Comparison of ENCODE assay signal across 9 cellular contexts in genomic region chrX:374566-374965, GRCh38. TPM values are rescaled to one million over a fixed set of nuclear protein-coding genes. Genes with fewer than 3 reads are reported as not detected.
DNase-seq lines count a peak whose midpoint lies in the region; ATAC-seq, FAIRE-seq and TF ChIP-seq lines count a peak whose summit lies in the region.
"Had no signal": no experiment of that assay in that cellular context is flagged by ENCODE, and none has a peak within 500 bp of the region (broad histone marks: within the 10 kb centered on the region; RNA-seq: fewer than 3 reads in every experiment).

No MANE protein-coding gene starts in this region.

- H4K20me1 ChIP-seq in GM23248 (ENCODE audit: insufficient read depth), result no peaks in the 10 kb centered on the region

- H3K9me3 Mint-ChIP-seq in brain (peaks cover 0 to 7% (median 0%) of the 10 kb centered on the region in 5 experiments), memory B cell (no peaks in the 10 kb centered on the region)

- 0 out of 2 replicates have a peak overlapping the region, but pooled peaks have one; percentile 42 for H2AFZ ChIP-seq in GM23248

- no peaks in the 10 kb centered on the region; the same call in 1 of the 2 replicates for H3K27me3 ChIP-seq in GM23248 (replicated peaks; ENCODE audit: insufficient read depth)

- no peak for TF ChIP-seq EP300 in A549 (IDR thresholded peaks at IDR 0.05)

- DNase-seq in A549 (ENCODE audit: low read depth in 1 of 2, low spot score in 1 of 2) (no peak), GM23248 (peak; percentile 56), memory B cell (ENCODE audit: low spot score in 2 of 2) (no peak), NCI-H1417 treated with DMSO at 0.1 percent for 48 hours (lab: John Stamatoyannopoulos, UW) (no peak), posterior vena cava (ENCODE audit: low spot score) (no peak), H54 (ENCODE audit: insufficient read length, low spot score) (no peak)
- DNase-seq: nucleus accumbens had no signal

- H3K27ac Mint-ChIP-seq in brain (peak overlapping the region in 2 of 5 experiments; percentile 32 to 38), memory B cell (no peak overlapping the region)

- intact Hi-C loops in posterior vena cava (cut with DNase I), result no loop called here

- H3K36me3 Mint-ChIP-seq in brain (peaks cover 8% of the 10 kb centered on the region), memory B cell (peaks cover 8% of the 10 kb centered on the region)

- no peak overlapping the region for H3K9ac ChIP-seq in GM23248

- 55% methylated on average over 24 of the region's 24 CpGs for WGBS in A549 (ENCODE audit: missing lambda C conversion rate)
- WGBS in GM23248 (ENCODE audit: low coverage in 1 of 2, low lambda C conversion rate in 2 of 2, missing lambda C conversion rate in 2 of 2), 2 experiments, result 6 to 9% methylated on average over 24 of the region's 24 CpGs

- no peak for FAIRE-seq in A549 (lab: Jason Lieb, UNC)
- FAIRE-seq in H54 (lab: Jason Lieb, UNC), result no peak

- H3K4me3 Mint-ChIP-seq in brain, result peak overlapping the region; percentile 79 to 89 (median 84)
- H3K4me3 Mint-ChIP-seq in memory B cell, result peak overlapping the region; percentile 71

- H3K9me3 ChIP-seq in A549 (no peaks in the 10 kb centered on the region), GM23248 (ENCODE audit: low read depth) (no peaks in the 10 kb centered on the region)

- H3K9me2 ChIP-seq in GM23248 (ENCODE audit: insufficient read depth), result no peaks in the 10 kb centered on the region

- ATAC-seq in A549, result peak in 1 of 2 experiments; percentile 9; a peak in 1 of 6 replicates
- no peak for ATAC-seq in memory B cell (ENCODE audit: low read depth)
- no peak for ATAC-seq in HG03342 (IDR thresholded peaks at IDR 0.05; ENCODE audit: unreplicated experiment)

- no peak for TF ChIP-seq RAD21 in A549 (conservative IDR thresholded peaks at IDR 0.05 in 1 of 2, IDR thresholded peaks at IDR 0.05 in 1 of 2)

- POLR2A ChIA-PET in A549 (lab: Yijun Ruan, JAX), result no interaction called here

- H3K4me2 ChIP-seq in A549, result peak overlapping the region; percentile 80
- H3K4me2 ChIP-seq in GM23248 (ENCODE audit: unreplicated experiment), result peak overlapping the region; percentile 68

- TF ChIP-seq CTCF in A549 (IDR thresholded peaks at IDR 0.05) (no peak), brain (conservative IDR thresholded peaks at IDR 0.05) (no peak)

- H3K27me3 Mint-ChIP-seq in brain (peaks cover 48% of the 10 kb centered on the region), memory B cell (peaks cover 34% of the 10 kb centered on the region)

- peaks cover 27% of the 10 kb centered on the region for H3K4me1 Mint-ChIP-seq in brain
- peaks cover 23% of the 10 kb centered on the region for H3K4me1 Mint-ChIP-seq in memory B cell

- H3K4me3 ChIP-seq in A549 (peak overlapping the region; percentile 50; the same call in 2 of the 3 replicates), GM23248 (peak overlapping the region; percentile 76)

- CTCF ChIA-PET in A549 (lab: Yijun Ruan, JAX), result no interaction called here

- in situ Hi-C loops in GM23248 (cut with MboI), result no loop called here

- H3K4me1 ChIP-seq in A549, result peaks cover 7% of the 10 kb centered on the region; the same call in 1 of the 3 replicates
- H3K4me1 ChIP-seq in GM23248 (ENCODE audit: insufficient read depth), result no peaks in the 10 kb centered on the region

- TF ChIP-seq POLR2A in A549 (IDR thresholded peaks at IDR 0.05; ENCODE audit: low read length), result no peak
- no peak for TF ChIP-seq POLR2A in H54 (IDR thresholded peaks at IDR 0.05; ENCODE audit: low read depth, low read length)

- H3K27ac ChIP-seq in A549, result peak overlapping the region in 1 of 2 experiments; percentile 84; a peak in 2 of 6 replicates
- H3K27ac ChIP-seq in GM23248, result no peak overlapping the region

- no peaks in the 10 kb centered on the region for H3K79me2 ChIP-seq in GM23248 (ENCODE audit: insufficient read depth)

- no peaks in the 10 kb centered on the region for H3F3A ChIP-seq in GM23248 (ENCODE audit: insufficient read depth)

- no peaks in the 10 kb centered on the region for H3K36me3 ChIP-seq in GM23248 (ENCODE audit: low read depth)

TF ChIP-seq in A549, 52 proteins besides CTCF, POLR2A, EP300 and RAD21:
- TF ChIP-seq NPAS2 (CRISPR knock-in tag; IDR thresholded peaks at IDR 0.05; ENCODE audit: borderline replicate concordance), result no peak
- TF ChIP-seq FOSB (CRISPR knock-in tag; IDR thresholded peaks at IDR 0.05), result no peak
- no peak for TF ChIP-seq E2F6 (IDR thresholded peaks at IDR 0.05; ENCODE audit: borderline replicate concordance, low read depth)
- TF ChIP-seq HOXB5 (CRISPR knock-in tag; IDR thresholded peaks at IDR 0.05), result no peak
- TF ChIP-seq PBX3 (IDR thresholded peaks at IDR 0.05), result no peak

RNA-seq across cellular contexts. Expression of gene PPP2R3B, which starts 12.1 kb away (rescaled TPM):
- 12.6 and 13.1 TPM in 2 replicates for polyA plus RNA-seq in A549 (2011; rRNA removed)
- polyA plus RNA-seq in A549 (2012; cell fraction: cytosol; rRNA removed), result 32.9 and 36.6 TPM in 2 replicates
- polyA plus RNA-seq in A549 (2012; cell fraction: nucleus; rRNA removed), result 130 and 153 TPM in 2 replicates
- polyA plus RNA-seq in A549 (2017; fragmentation: RNase III; extraction: RNeasy Plus Mini Kit Qiagen cat#74134 plus additional on column Dnase treatment), result 24.9 to 29.6 TPM (median 28.8 TPM) in 3 replicates
- polyA minus RNA-seq in A549 (2011; rRNA and poly(A)+ RNA removed), result 35.8 and 47.9 TPM in 2 replicates
- total RNA-seq in GM23248 (2014; rRNA removed; shearing (Covaris generic)), result 16.6 and 20.5 TPM in 2 replicates
- 4.7 and 7.4 TPM in 2 replicates for polyA plus RNA-seq in GM23248 (2016; fragmentation: Nextera tagmentation; extraction: Ambion mirVana)
- polyA plus RNA-seq in brain (ENCODE audit: insufficient read depth, low read depth, low replicate concordance), result 14.6 TPM
- total RNA-seq in posterior vena cava, result 10 to 100 TPM; 17.9 to 23.4 TPM

RNA-seq across cellular contexts. Expression of gene GTPBP6, which starts 56.0 kb away (rescaled TPM):
- polyA plus RNA-seq in A549 (2011; rRNA removed) (22.9 and 26.0 TPM in 2 replicates), A549 (2017; fragmentation: RNase III; extraction: RNeasy Plus Mini Kit Qiagen cat#74134 plus additional on column Dnase treatment) (36.1 to 41.2 TPM (median 39.4 TPM) in 3 replicates), GM23248 (2016; fragmentation: Nextera tagmentation; extraction: Ambion mirVana) (28.1 TPM in 2 replicates), brain (ENCODE audit: insufficient read depth, low read depth, low replicate concordance) (33.5 TPM)
- polyA plus RNA-seq in A549 (2012; cell fraction: cytosol; rRNA removed), result 64.3 and 74.2 TPM in 2 replicates
- 78.8 and 93.8 TPM in 2 replicates for polyA plus RNA-seq in A549 (2012; cell fraction: nucleus; rRNA removed)
- 10.2 and 14.8 TPM in 2 replicates for polyA minus RNA-seq in A549 (2011; rRNA and poly(A)+ RNA removed)
- 32.4 and 34.5 TPM in 2 replicates for total RNA-seq in GM23248 (2014; rRNA removed; shearing (Covaris generic))
- 10 to 100 TPM; 31.1 to 34.9 TPM for total RNA-seq in posterior vena cava
